ENCODE assay signal across 19 cellular contexts in the genomic region with DNA sequence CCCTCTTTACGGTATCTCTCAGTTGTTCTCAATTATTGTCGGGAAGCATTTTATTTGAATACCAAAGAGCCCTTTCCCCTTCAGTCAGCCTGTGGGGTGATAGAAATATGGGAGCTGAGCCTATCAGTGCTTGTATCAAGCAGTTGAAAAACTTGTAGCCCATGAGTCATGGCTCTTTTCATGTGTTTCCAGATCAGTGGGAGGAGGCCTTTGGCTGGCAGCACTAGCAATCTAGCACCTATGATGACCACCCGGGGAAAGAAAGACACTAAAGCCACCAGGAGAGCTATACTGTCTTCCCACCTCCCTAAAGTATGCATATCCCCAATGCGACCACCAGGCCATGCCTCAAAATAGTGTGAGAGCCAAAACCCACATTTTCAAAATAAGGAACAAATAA.
A peak's percentile ranks its signal among the peaks of the same experiment; 100 is the strongest.
DNase-seq lines count a peak whose midpoint lies in the region; ATAC-seq, FAIRE-seq and TF ChIP-seq lines count a peak whose summit lies in the region.
"Had no signal": no experiment of that assay in that cellular context is flagged by ENCODE, and none has a peak within 500 bp of the region (broad histone marks: within the 10 kb centered on the region; RNA-seq: fewer than 3 reads in every experiment).

No MANE protein-coding gene starts in this region.

- no peaks in the 10 kb centered on the region for H3K9me3 Mint-ChIP-seq in Caco-2 (ENCODE audit: unreplicated experiment)

- no peaks in the 10 kb centered on the region for H3K36me3 ChIP-seq in Caco-2 (ENCODE audit: control insufficient read depth, insufficient read depth, low read length)

- no TSS peak for BruUV-seq in Caco-2 (replicated peaks; lab: Mats Ljungman, UMichigan)

- no peak overlapping the region for H3K4me3 ChIP-seq in Caco-2 (ENCODE audit: low read depth, low read length)
- H3K4me3 ChIP-seq: GM23248, SK-N-MC had no signal

- H3K4me1 Mint-ChIP-seq in Caco-2 (ENCODE audit: low read depth, unreplicated experiment), result no peaks in the 10 kb centered on the region

- peaks cover 7% of the 10 kb centered on the region for H3K27me3 Mint-ChIP-seq in Caco-2 (ENCODE audit: insufficient read depth, unreplicated experiment)

- POLR2A ChIA-PET in Caco-2 (lab: Charles Lee), result no interaction called here

- H3K27ac Mint-ChIP-seq in Caco-2 (ENCODE audit: unreplicated experiment), result no peak overlapping the region

- DNase-seq in HT1080 (ENCODE audit: low read depth), result peak; percentile 42
- peak; percentile 25 for DNase-seq in RCC 7860 (ENCODE audit: low spot score)
- peak; percentile 15 to 23 for DNase-seq in foreskin keratinocyte
- DNase-seq in ureter (ENCODE audit: low spot score), result peak; percentile 41
- no peak for DNase-seq in Caco-2
- DNase-seq in NCI-H510A treated with DMSO at 0.1 percent for 48 hours (lab: John Stamatoyannopoulos, UW), result no peak
- no peak for DNase-seq in NCI-H82 treated with DMSO at 0.1 percent for 48 hours (lab: John Stamatoyannopoulos, UW; ENCODE audit: unreplicated experiment)
- DNase-seq: DMS79, GM23248, HCEC 1CT, KBM-7, NCI-H1417 treated with DMSO at 0.1 percent for 48 hours, NCI-H187 treated with DMSO at 0.1 percent for 48 hours, NCI-H69, SHP77 had no signal

- H3K4me3 Mint-ChIP-seq in Caco-2 (ENCODE audit: unreplicated experiment), result no peak overlapping the region

- H3K27ac ChIP-seq in foreskin keratinocyte, result no peak overlapping the region
- H3K27ac ChIP-seq: C4-2B, GM23248, SK-N-MC had no signal

- H3K27me3 ChIP-seq in foreskin keratinocyte (peaks cover 2% of the 10 kb centered on the region), Caco-2 (replicated peaks; ENCODE audit: control insufficient read depth, insufficient read depth, low read length) (no peaks in the 10 kb centered on the region)

- no peaks in the 10 kb centered on the region for H3K4me1 ChIP-seq in foreskin keratinocyte
- H3K4me1 ChIP-seq in Caco-2, result no peaks in the 10 kb centered on the region

- no peaks in the 10 kb centered on the region for H3K36me3 Mint-ChIP-seq in Caco-2 (ENCODE audit: insufficient read depth, unreplicated experiment)

- ATAC-seq in foreskin keratinocyte, result peak; percentile 66

- FAIRE-seq in RCC 7860 (lab: Jason Lieb, UNC), result no peak
- FAIRE-seq: GM12892, GM18507 had no signal

- CTCF ChIA-PET in Caco-2 (lab: Charles Lee), result no interaction called here

- TF ChIP-seq CTCF in foreskin keratinocyte (conservative IDR thresholded peaks at IDR 0.05) (no peak), Caco-2 (IDR thresholded peaks at IDR 0.05; ENCODE audit: insufficient read depth in 1 of 2, low read depth in 1 of 2, low read length in 1 of 2, severe bottlenecking in 1 of 2, unreplicated experiment in 1 of 2) (no peak)

- H3K9me3 ChIP-seq in Caco-2, result no peaks in the 10 kb centered on the region

- intact Hi-C loops in Caco-2 (cut with micrococcal nuclease; ENCODE audit: unreplicated experiment), result no loop called here

Comparison
In these comparisons a context has a peak if more than half of its experiments do, and no peak if none do; other contexts are left out.
1. DNase-seq: peak in HT1080 (single experiment), RCC 7860 (single experiment), foreskin keratinocyte (2 of 2) and ureter (single experiment); none in Caco-2 (0 of 2), NCI-H510A treated with DMSO at 0.1 percent for 48 hours (single experiment) and NCI-H82 treated with DMSO at 0.1 percent for 48 hours (single experiment).